Comparison of ENCODE assay signal across 26 cellular contexts in the genomic region with DNA sequence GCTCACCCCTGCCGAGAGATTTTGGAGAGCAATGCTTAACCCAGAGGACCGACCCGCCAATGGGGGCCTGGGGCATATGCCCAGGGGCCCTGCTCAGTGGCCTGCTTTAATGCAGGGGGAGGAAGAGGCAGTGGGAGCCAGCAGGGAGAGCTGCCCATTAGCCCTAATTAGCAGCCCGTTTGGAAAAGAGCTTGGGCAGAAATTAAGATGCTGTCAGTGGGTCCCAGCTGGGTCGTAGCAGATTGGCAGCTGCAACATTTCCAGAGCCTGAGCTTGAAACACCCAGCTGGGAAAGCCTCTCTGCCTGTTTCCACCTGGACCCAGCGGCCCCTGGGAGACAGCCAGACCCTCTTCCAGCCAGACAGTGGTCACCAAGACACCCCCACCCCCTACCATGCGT. TPM values are rescaled to one million over a fixed set of nuclear protein-coding genes. Genes with fewer than 3 reads are reported as not detected.
"Had no signal": no experiment of that assay in that cellular context is flagged by ENCODE, and none has a peak within 500 bp of the region (broad histone marks: within the 10 kb centered on the region; RNA-seq: fewer than 3 reads in every experiment).

No MANE protein-coding gene starts in this region.

- H3K4me1 Mint-ChIP-seq: activated CD4-positive, alpha-beta memory T cell treated with anti-CD3 and anti-CD28 coated beads, Interleukin-2, amount 10 ng/mL, durations not matched to agents 7 days and 5 days; activated CD4-positive, alpha-beta T cell treated with anti-CD3 and anti-CD28 coated beads for 36 hours; activated T-helper 17 cell treated with anti-CD3 and anti-CD28 coated beads, Interleukin-2, amount 50 U/mL, for 72 hours; T-cell had no signal

- H3K27me3 ChIP-seq: brain microvascular endothelial cell, cardiac muscle cell had no signal

- H3K4me1 ChIP-seq: SJSA1 had no signal

- H3K36me3 ChIP-seq: brain microvascular endothelial cell, cardiac muscle cell, SJSA1 had no signal

- H3K27ac ChIP-seq: brain microvascular endothelial cell, cardiac muscle cell, SJSA1, VCaP had no signal

- H3K9me3 Mint-ChIP-seq: activated CD4-positive, alpha-beta memory T cell treated with anti-CD3 and anti-CD28 coated beads, Interleukin-2, amount 10 ng/mL, durations not matched to agents 7 days and 5 days; activated naive CD4-positive, alpha-beta T cell treated with anti-CD3 and anti-CD28 coated beads for 36 hours; activated T-helper 17 cell treated with anti-CD3 and anti-CD28 coated beads, Interleukin-2, amount 50 U/mL, for 72 hours; T-cell had no signal

- H3K27ac Mint-ChIP-seq: activated CD4-positive, alpha-beta memory T cell treated with anti-CD3 and anti-CD28 coated beads, Interleukin-2, amount 10 ng/mL, durations not matched to agents 7 days and 5 days; activated CD4-positive, alpha-beta T cell treated with anti-CD3 and anti-CD28 coated beads for 36 hours; activated naive CD4-positive, alpha-beta T cell treated with anti-CD3 and anti-CD28 coated beads for 36 hours; activated naive CD8-positive, alpha-beta T cell; activated T-helper 17 cell treated with anti-CD3 and anti-CD28 coated beads, Interleukin-2, amount 50 U/mL, for 72 hours; T-cell had no signal

- H3K9me3 ChIP-seq: SJSA1 had no signal

- DNase-seq: activated CD4-positive, alpha-beta memory T cell treated with anti-CD3 and anti-CD28 coated beads, Interleukin-2, amount 10 ng/mL, durations not matched to agents 7 days and 5 days; activated CD4-positive, alpha-beta T cell treated with anti-CD3 and anti-CD28 coated beads for 36 hours; activated CD4-positive, alpha-beta T cell treated with anti-CD3 and anti-CD28 coated beads, Interleukin-2, amount 50 U/mL, for 1 hour; activated gamma-delta T cell; activated naive CD4-positive, alpha-beta T cell treated with anti-CD3 and anti-CD28 coated beads for 36 hours; activated T-cell treated with anti-CD3 and anti-CD28 coated beads for 4 hours; activated T-cell treated with anti-CD3 and anti-CD28 coated beads, Interleukin-2, amount 50 U/mL, for 48 hours; brain microvascular endothelial cell; KG1; NCI-H1092; NCI-H1436; NCI-H1930; NCI-H345; NCI-H510A; NCI-H748 treated with DMSO at 0.1 percent for 48 hours; PC-3; SHP77; T-cell; T-helper 2 cell; T1000 had no signal

- H3K36me3 Mint-ChIP-seq: activated naive CD8-positive, alpha-beta T cell; T-cell had no signal

- H3K4me3 ChIP-seq: cardiac muscle cell, SJSA1 had no signal

- H3K4me3 Mint-ChIP-seq: activated CD4-positive, alpha-beta memory T cell treated with anti-CD3 and anti-CD28 coated beads, Interleukin-2, amount 10 ng/mL, durations not matched to agents 7 days and 5 days; activated CD4-positive, alpha-beta T cell treated with anti-CD3 and anti-CD28 coated beads for 36 hours; activated naive CD4-positive, alpha-beta T cell treated with anti-CD3 and anti-CD28 coated beads for 36 hours; activated naive CD8-positive, alpha-beta T cell; activated T-helper 17 cell treated with anti-CD3 and anti-CD28 coated beads, Interleukin-2, amount 50 U/mL, for 72 hours; T-cell had no signal

RNA-seq across cellular contexts. Expression of a gene that starts 39.5 kb away (rescaled TPM):
- total RNA-seq: M059J had no signal
